39 cellular contexts compared by ENCODE assay signal in genomic region chr5:153791339-153791738, GRCh38.
"Had no signal": no experiment of that assay in that cellular context is flagged by ENCODE, and none has a peak within 500 bp of the region (broad histone marks: within the 10 kb centered on the region; RNA-seq: fewer than 3 reads in every experiment).

No MANE protein-coding gene starts in this region.

- H3K4me1 Mint-ChIP-seq: activated naive CD4-positive, alpha-beta T cell treated with anti-CD3 and anti-CD28 coated beads, Interleukin-2, amount 10 ng/mL, durations not matched to agents 7 days and 5 days; activated naive CD4-positive, alpha-beta T cell treated with anti-CD3 and anti-CD28 coated beads, Interleukin-2, amount 50 U/mL, for 24 hours; activated naive CD8-positive, alpha-beta T cell treated with anti-CD3 and anti-CD28 coated beads for 36 hours; activated naive CD8-positive, alpha-beta T cell treated with anti-CD3 and anti-CD28 coated beads, Interleukin-2, amount 10 ng/mL, durations not matched to agents 7 days and 5 days; activated naive CD8-positive, alpha-beta T cell treated with anti-CD3 and anti-CD28 coated beads, Interleukin-2, amount 50 U/mL, for 24 hours; activated T-helper 17 cell treated with anti-CD3 and anti-CD28 coated beads, Interleukin-2, amount 50 U/mL, for 72 hours; brain; central memory CD8-positive, alpha-beta T cell had no signal

- H3K36me3 ChIP-seq: adrenal gland, ascending aorta, brain microvascular endothelial cell, breast epithelium, cardiac muscle cell had no signal

- FAIRE-seq: astrocyte, bronchial epithelial cell had no signal

- H3K27me3 ChIP-seq: adrenal gland, ascending aorta, body of pancreas, brain microvascular endothelial cell, breast epithelium, cardiac muscle cell had no signal

- H3K4me3 Mint-ChIP-seq: activated naive CD4-positive, alpha-beta T cell treated with anti-CD3 and anti-CD28 coated beads for 36 hours; activated naive CD4-positive, alpha-beta T cell treated with anti-CD3 and anti-CD28 coated beads, Interleukin-2, amount 10 ng/mL, durations not matched to agents 7 days and 5 days; activated naive CD4-positive, alpha-beta T cell treated with anti-CD3 and anti-CD28 coated beads, Interleukin-2, amount 50 U/mL, for 24 hours; activated naive CD8-positive, alpha-beta T cell; activated naive CD8-positive, alpha-beta T cell treated with anti-CD3 and anti-CD28 coated beads for 36 hours; activated naive CD8-positive, alpha-beta T cell treated with anti-CD3 and anti-CD28 coated beads, Interleukin-2, amount 10 ng/mL, durations not matched to agents 7 days and 5 days; activated naive CD8-positive, alpha-beta T cell treated with anti-CD3 and anti-CD28 coated beads, Interleukin-2, amount 50 U/mL, for 24 hours; activated T-cell treated with anti-CD3 and anti-CD28 coated beads, Interleukin-2, amount 50 U/mL, for 24 hours; activated T-cell treated with anti-CD3 and anti-CD28 coated beads, Interleukin-2, amount 50 U/mL, for 4 hours; activated T-cell treated with anti-CD3 and anti-CD28 coated beads, Interleukin-2, amount 50 U/mL, for 72 hours; activated T-helper 1 cell treated with anti-CD3 and anti-CD28 coated beads, Interleukin-12 subunit alpha, Interleukin-12 subunit beta, Interleukin-2, Interleukin-4 antibody, amounts not matched to agents 30 ng/mL and 10 ng/mL and 1 ng/mL, durations not matched to agents 14 hours and 24 hours and 36 hours; activated T-helper 17 cell treated with anti-CD3 and anti-CD28 coated beads, Interleukin-2, amount 50 U/mL, for 72 hours; brain; central memory CD8-positive, alpha-beta T cell had no signal

- ATAC-seq: activated naive CD4-positive, alpha-beta T cell treated with anti-CD3 and anti-CD28 coated beads, Interleukin-2, amount 50 U/mL, for 72 hours; activated naive CD8-positive, alpha-beta T cell treated with anti-CD3 and anti-CD28 coated beads, Interleukin-2, amount 50 U/mL, for 24 hours; activated T-cell treated with anti-CD3 and anti-CD28 coated beads, Interleukin-2, amount 50 U/mL, for 4 hours; activated T-cell treated with anti-CD3 and anti-CD28 coated beads, Interleukin-2, amount 50 U/mL, for 72 hours; activated T-helper 17 cell treated with anti-CD3 and anti-CD28 coated beads, Interleukin-2, amount 50 U/mL, for 72 hours; body of pancreas had no signal

- H3K27ac Mint-ChIP-seq: activated naive CD4-positive, alpha-beta T cell treated with anti-CD3 and anti-CD28 coated beads for 36 hours; activated naive CD4-positive, alpha-beta T cell treated with anti-CD3 and anti-CD28 coated beads, Interleukin-2, amount 10 ng/mL, durations not matched to agents 7 days and 5 days; activated naive CD4-positive, alpha-beta T cell treated with anti-CD3 and anti-CD28 coated beads, Interleukin-2, amount 50 U/mL, for 24 hours; activated naive CD4-positive, alpha-beta T cell treated with anti-CD3 and anti-CD28 coated beads, Interleukin-2, amount 50 U/mL, for 72 hours; activated naive CD8-positive, alpha-beta T cell; activated naive CD8-positive, alpha-beta T cell treated with anti-CD3 and anti-CD28 coated beads for 36 hours; activated naive CD8-positive, alpha-beta T cell treated with anti-CD3 and anti-CD28 coated beads, Interleukin-2, amount 10 ng/mL, durations not matched to agents 7 days and 5 days; activated naive CD8-positive, alpha-beta T cell treated with anti-CD3 and anti-CD28 coated beads, Interleukin-2, amount 50 U/mL, for 24 hours; activated T-cell treated with anti-CD3 and anti-CD28 coated beads, Interleukin-2, amount 50 U/mL, for 24 hours; activated T-cell treated with anti-CD3 and anti-CD28 coated beads, Interleukin-2, amount 50 U/mL, for 72 hours; activated T-helper 1 cell treated with anti-CD3 and anti-CD28 coated beads, Interleukin-12 subunit alpha, Interleukin-12 subunit beta, Interleukin-2, Interleukin-4 antibody, amounts not matched to agents 30 ng/mL and 10 ng/mL and 1 ng/mL, durations not matched to agents 14 hours and 24 hours and 36 hours; activated T-helper 17 cell treated with anti-CD3 and anti-CD28 coated beads, Interleukin-2, amount 50 U/mL, for 72 hours; activated T-helper 2 cell treated with anti-CD3 and anti-CD28 coated beads, Interferon-gamma antibody, Interleukin-2, Interleukin-4, amounts not matched to agents 10 μg/mL and 5 μg/mL and 100 μg/mL, durations not matched to agents 14 hours and 24 hours and 36 hours; brain had no signal

- H3K9me3 ChIP-seq: adrenal gland, ascending aorta, body of pancreas, breast epithelium had no signal

- H3K4me3 ChIP-seq: adrenal gland, ascending aorta, body of pancreas, breast epithelium, cardiac muscle cell had no signal

- H3K9me3 Mint-ChIP-seq: activated naive CD4-positive, alpha-beta T cell treated with anti-CD3 and anti-CD28 coated beads for 36 hours; activated naive CD4-positive, alpha-beta T cell treated with anti-CD3 and anti-CD28 coated beads, Interleukin-2, amount 10 ng/mL, durations not matched to agents 7 days and 5 days; activated naive CD8-positive, alpha-beta T cell treated with anti-CD3 and anti-CD28 coated beads for 36 hours; activated T-cell treated with anti-CD3 and anti-CD28 coated beads, Interleukin-2, amount 50 U/mL, for 24 hours; activated T-cell treated with anti-CD3 and anti-CD28 coated beads, Interleukin-2, amount 50 U/mL, for 4 hours; activated T-helper 1 cell treated with anti-CD3 and anti-CD28 coated beads, Interleukin-12 subunit alpha, Interleukin-12 subunit beta, Interleukin-2, Interleukin-4 antibody, amounts not matched to agents 30 ng/mL and 10 ng/mL and 1 ng/mL, durations not matched to agents 14 hours and 24 hours and 36 hours; activated T-helper 2 cell treated with anti-CD3 and anti-CD28 coated beads, Interferon-gamma antibody, Interleukin-2, Interleukin-4, amounts not matched to agents 10 μg/mL and 5 μg/mL and 100 μg/mL, durations not matched to agents 14 hours and 24 hours and 36 hours had no signal

- H3K4me1 ChIP-seq: adrenal gland, ascending aorta, body of pancreas, breast epithelium had no signal

- H3K36me3 Mint-ChIP-seq: activated naive CD4-positive, alpha-beta T cell treated with anti-CD3 and anti-CD28 coated beads, Interleukin-2, amount 10 ng/mL, durations not matched to agents 7 days and 5 days; activated naive CD4-positive, alpha-beta T cell treated with anti-CD3 and anti-CD28 coated beads, Interleukin-2, amount 50 U/mL, for 24 hours; activated naive CD4-positive, alpha-beta T cell treated with anti-CD3 and anti-CD28 coated beads, Interleukin-2, amount 50 U/mL, for 72 hours; activated naive CD8-positive, alpha-beta T cell; activated naive CD8-positive, alpha-beta T cell treated with anti-CD3 and anti-CD28 coated beads for 36 hours; activated naive CD8-positive, alpha-beta T cell treated with anti-CD3 and anti-CD28 coated beads, Interleukin-2, amount 10 ng/mL, durations not matched to agents 7 days and 5 days had no signal

- DNase-seq: activated effector memory CD4-positive, alpha-beta T cell treated with anti-CD3 and anti-CD28 coated beads, Interleukin-2, amount 50 U/mL, for 16 hours; activated effector memory CD4-positive, alpha-beta T cell treated with Interleukin-2 at 50 U/mL for 16 hours; activated gamma-delta T cell; activated gamma-delta T cell treated with Interleukin-2 at 50 U/mL for 16 hours; activated naive CD4-positive, alpha-beta T cell; activated naive CD4-positive, alpha-beta T cell treated with anti-CD3 and anti-CD28 coated beads for 36 hours; activated naive CD4-positive, alpha-beta T cell treated with anti-CD3 and anti-CD28 coated beads, Interleukin-2, amount 10 ng/mL, durations not matched to agents 7 days and 5 days; activated naive CD4-positive, alpha-beta T cell treated with anti-CD3 and anti-CD28 coated beads, Interleukin-2, amount 50 U/mL, for 16 hours; activated naive CD4-positive, alpha-beta T cell treated with Interleukin-2 at 50 U/mL for 16 hours; activated naive CD8-positive, alpha-beta T cell treated with anti-CD3 and anti-CD28 coated beads for 36 hours; activated naive CD8-positive, alpha-beta T cell treated with anti-CD3 and anti-CD28 coated beads, Interleukin-2, amount 10 ng/mL, durations not matched to agents 7 days and 5 days; activated naive CD8-positive, alpha-beta T cell treated with anti-CD3 and anti-CD28 coated beads, Interleukin-2, amount 50 U/mL, for 24 hours; activated T-cell treated with anti-CD3 and anti-CD28 coated beads, Interleukin-2, amount 50 U/mL, for 24 hours; activated T-cell treated with anti-CD3 and anti-CD28 coated beads, Interleukin-2, amount 50 U/mL, for 4 hours; activated T-cell treated with anti-CD3 and anti-CD28 coated beads, Interleukin-2, amount 50 U/mL, for 48 hours; activated T-cell treated with anti-CD3 and anti-CD28 coated beads, Interleukin-2, amount 50 U/mL, for 72 hours; adrenal gland; amniotic stem cell; amygdala; anterior cingulate cortex; aorta; body of pancreas; brain microvascular endothelial cell; caudate nucleus; central memory CD4-positive, alpha-beta T cell; cerebellar nuclear complex had no signal

- H3K27ac ChIP-seq: adrenal gland, ascending aorta, body of pancreas, brain microvascular endothelial cell, breast epithelium, cardiac muscle cell had no signal

- H3K27me3 Mint-ChIP-seq: activated naive CD4-positive, alpha-beta T cell treated with anti-CD3 and anti-CD28 coated beads, Interleukin-2, amount 10 ng/mL, durations not matched to agents 7 days and 5 days; activated naive CD4-positive, alpha-beta T cell treated with anti-CD3 and anti-CD28 coated beads, Interleukin-2, amount 50 U/mL, for 24 hours; activated naive CD8-positive, alpha-beta T cell; activated naive CD8-positive, alpha-beta T cell treated with anti-CD3 and anti-CD28 coated beads, Interleukin-2, amount 10 ng/mL, durations not matched to agents 7 days and 5 days; activated naive CD8-positive, alpha-beta T cell treated with anti-CD3 and anti-CD28 coated beads, Interleukin-2, amount 50 U/mL, for 24 hours; activated T-cell treated with anti-CD3 and anti-CD28 coated beads, Interleukin-2, amount 50 U/mL, for 24 hours; brain had no signal
